In genomic region chr1:48756704-48757316, GRCh38 we compare ENCODE assay signal across 23 cellular contexts. TPM values are rescaled to one million over a fixed set of nuclear protein-coding genes. Genes with fewer than 3 reads are reported as not detected.
DNase-seq lines count a peak whose midpoint lies in the region; ATAC-seq, FAIRE-seq and TF ChIP-seq lines count a peak whose summit lies in the region.
"Had no signal": no experiment of that assay in that cellular context is flagged by ENCODE, and none has a peak within 500 bp of the region (broad histone marks: within the 10 kb centered on the region; RNA-seq: fewer than 3 reads in every experiment).

No MANE protein-coding gene starts in this region.

- CTCF ChIA-PET in activated B cell treated with CpG ODN at 0.5 μM for 24 hours (lab: Charles Lee), result interaction anchor here (1.5 kb wide), 2 partner anchors 61 to 79 kb away, joined by 3 to 6 read pairs; no protein-coding TSS in a partner anchor

- FAIRE-seq in GM12891 (lab: Jason Lieb, UNC), result no peak
- FAIRE-seq: GM12878 had no signal

- ATAC-seq in activated T-cell treated with anti-CD3 and anti-CD28 coated beads, Interleukin-2, amount 50 U/mL, for 72 hours (replicated peaks in 1 of 2), result peak; percentile 38 to 40
- ATAC-seq in activated B cell treated with CpG ODN at 0.5 μM for 24 hours (ENCODE audit: low read depth) (peak; percentile 49), HG03442 (IDR thresholded peaks at IDR 0.05; ENCODE audit: unreplicated experiment) (no peak)
- ATAC-seq: CD8-positive, alpha-beta T cell; GM12878 had no signal

- peaks cover 43% of the 10 kb centered on the region for H3K4me1 Mint-ChIP-seq in activated T-cell treated with anti-CD3 and anti-CD28 coated beads, Interleukin-2, amount 50 U/mL, for 72 hours (ENCODE audit: low read depth)
- peaks cover 78% of the 10 kb centered on the region for H3K4me1 Mint-ChIP-seq in activated B cell treated with CpG ODN at 0.5 μM for 24 hours

- H3K27me3 Mint-ChIP-seq in activated T-cell treated with anti-CD3 and anti-CD28 coated beads, Interleukin-2, amount 50 U/mL, for 72 hours (ENCODE audit: low read depth), result no peaks in the 10 kb centered on the region
- H3K27me3 Mint-ChIP-seq in activated B cell treated with CpG ODN at 0.5 μM for 24 hours, result no peaks in the 10 kb centered on the region

- TF ChIP-seq POLR2A in GM12891 (IDR thresholded peaks at IDR 0.05; ENCODE audit: low read depth, low read length), result no peak

- H3K36me3 ChIP-seq in H7 (replicated peaks; ENCODE audit: control insufficient read depth, insufficient read depth, low read length), result peaks cover 5% of the 10 kb centered on the region
- H3K36me3 ChIP-seq: SJSA1 had no signal

- DNase-seq in activated T-cell treated with anti-CD3 and anti-CD28 coated beads, Interleukin-2, amount 50 U/mL, for 72 hours, result no peak
- no peak for DNase-seq in activated T-cell treated with anti-CD3 and anti-CD28 coated beads, Interleukin-2, amount 50 U/mL, for 1 hour
- peak; percentile 14 for DNase-seq in H7
- no peak for DNase-seq in activated B cell treated with CpG ODN at 0.5 μM for 24 hours
- no peak for DNase-seq in DMS53 treated with DMSO at 0.1 percent for 48 hours (lab: John Stamatoyannopoulos, UW; ENCODE audit: unreplicated experiment)
- DNase-seq in GM12891 (ENCODE audit: insufficient read length, low spot score), result no peak
- DNase-seq in activated CD8-positive, alpha-beta memory T cell treated with anti-CD3 and anti-CD28 coated beads, Interleukin-2, amount 50 U/mL, for 4 hours, result no peak
- DNase-seq: 8988T; CD8-positive, alpha-beta T cell; DND-41; GDM1; GM23248; MV-4-11; NCI-H1436; NCI-H2029; NCI-H2171 treated with DMSO at 0.1 percent for 48 hours; NCI-H446 treated with DMSO at 0.1 percent for 48 hours; NCI-H774; SW 1271 had no signal

- TF ChIP-seq CTCF in activated B cell treated with CpG ODN at 0.5 μM for 24 hours (IDR thresholded peaks at IDR 0.05), result no peak

- H3K9me3 Mint-ChIP-seq in activated T-cell treated with anti-CD3 and anti-CD28 coated beads, Interleukin-2, amount 50 U/mL, for 72 hours, result no peaks in the 10 kb centered on the region
- no peaks in the 10 kb centered on the region for H3K9me3 Mint-ChIP-seq in activated B cell treated with CpG ODN at 0.5 μM for 24 hours
- H3K9me3 Mint-ChIP-seq: CD8-positive, alpha-beta T cell had no signal

- no peak overlapping the region for H3K4me3 ChIP-seq in H7 (ENCODE audit: insufficient read depth, low read depth, low read length)
- H3K4me3 ChIP-seq: BLaER1, GM12878, GM23248, SJSA1 had no signal

- peak overlapping the region in 1 of 2 donors; percentile 11 for H3K4me3 Mint-ChIP-seq in activated T-cell treated with anti-CD3 and anti-CD28 coated beads, Interleukin-2, amount 50 U/mL, for 72 hours
- H3K4me3 Mint-ChIP-seq in activated B cell treated with CpG ODN at 0.5 μM for 24 hours, result peak overlapping the region; percentile 25
- H3K4me3 Mint-ChIP-seq: CD8-positive, alpha-beta T cell had no signal

- H3K27me3 ChIP-seq in H7 (ENCODE audit: control insufficient read depth, insufficient read depth, low read length), result no peaks in the 10 kb centered on the region
- H3K27me3 ChIP-seq: BLaER1, SJSA1 had no signal

- POLR2A ChIA-PET in activated B cell treated with CpG ODN at 0.5 μM for 24 hours (lab: Charles Lee), result interaction anchor here (1.2 kb wide), 1 partner anchor 33 kb away, joined by 3 read pairs; no protein-coding TSS in a partner anchor

- H3K36me3 Mint-ChIP-seq in activated T-cell treated with anti-CD3 and anti-CD28 coated beads, Interleukin-2, amount 50 U/mL, for 72 hours (ENCODE audit: insufficient read depth in 2 of 2), result peaks cover 0 to 13% of the 10 kb centered on the region in 2 donors
- H3K36me3 Mint-ChIP-seq in activated B cell treated with CpG ODN at 0.5 μM for 24 hours (ENCODE audit: low read depth), result peaks cover 87% of the 10 kb centered on the region

- intact Hi-C loops in activated B cell treated with CpG ODN at 0.5 μM for 24 hours (cut with micrococcal nuclease), result loop anchor here (1.0 to 5.0 kb wide), 3 partner anchors 11 to 35 kb away; partner anchors contain the start of gene BEND5

- no peak overlapping the region for H3K27ac Mint-ChIP-seq in activated T-cell treated with anti-CD3 and anti-CD28 coated beads, Interleukin-2, amount 50 U/mL, for 72 hours
- peak overlapping the region; percentile 69 for H3K27ac Mint-ChIP-seq in activated B cell treated with CpG ODN at 0.5 μM for 24 hours
- H3K27ac Mint-ChIP-seq: CD8-positive, alpha-beta T cell had no signal

TF ChIP-seq in GM12891, 5 proteins besides CTCF, POLR2A, EP300 and RAD21:
- TF ChIP-seq PAX5 (IDR thresholded peaks at IDR 0.05; ENCODE audit: insufficient read depth, low read length, severe bottlenecking) (no peak), TAF1 (IDR thresholded peaks at IDR 0.05; ENCODE audit: low read depth, low read length) (no peak), SPI1 (IDR thresholded peaks at IDR 0.05; ENCODE audit: low read depth, low read length) (no peak), POU2F2 (IDR thresholded peaks at IDR 0.05; ENCODE audit: low read depth, low read length) (no peak), POLR2AphosphoS5 (IDR thresholded peaks at IDR 0.05; ENCODE audit: low read depth, low read length) (no peak)

RNA-seq across cellular contexts. Expression of gene BEND5, which starts 19.9 kb away (rescaled TPM):
- 1 to 10 TPM; 5.9 to 6.4 TPM for total RNA-seq in activated T-cell treated with anti-CD3 and anti-CD28 coated beads, Interleukin-2, amount 50 U/mL, for 72 hours
- 13.1 and 19.0 TPM in 2 replicates for total RNA-seq in H7 (2014; rRNA removed; shearing (Covaris generic))
- 14.5 and 17.9 TPM in 2 replicates for total RNA-seq in activated B cell treated with CpG ODN at 0.5 μM for 24 hours
- 0.56 TPM for polyA plus RNA-seq in GM12891 (2012; ENCODE audit: low read depth, missing spikeins)
- total RNA-seq: GM12878, GM23248, SJSA1 had no signal
- polyA plus RNA-seq: GM23248 had no signal
